ENCODE assay signal across 8 cellular contexts in genomic region chr11:8263769-8264410, GRCh38. TPM values are rescaled to one million over a fixed set of nuclear protein-coding genes. Genes with fewer than 3 reads are reported as not detected.
DNase-seq lines count a peak whose midpoint lies in the region; ATAC-seq lines count a peak whose summit lies in the region.

LMO1 (minus strand) TSS chr11:8263878; CDS start chr11:8263362, 516 bp downstream.

- H3K4me1 ChIP-seq in endocrine pancreas (ENCODE audit: control insufficient read depth, insufficient read depth, low read length) (no peaks in the 10 kb centered on the region), mesodermal cell (ENCODE audit: control insufficient read depth, insufficient read depth, low read length, poor library complexity, severe bottlenecking) (no peaks in the 10 kb centered on the region)

- ATAC-seq in GM18867 (IDR thresholded peaks at IDR 0.05; ENCODE audit: unreplicated experiment) (peak; percentile 65), HG03571 (IDR thresholded peaks at IDR 0.05; ENCODE audit: unreplicated experiment) (peak; percentile 76)

- in situ Hi-C loops in ACHN (cut with HindIII; ENCODE audit: low pct_ligation_motif_present, low pct_unique_long_range_greater_than_20kb, low sequenced_read_pairs) = no loop called here

- 7% methylated on average over 18 to 20 of the region's 22 CpGs for WGBS in mesodermal cell (ENCODE audit: insufficient coverage in 2 of 2), 2 experiments

- H3K36me3 ChIP-seq in endocrine pancreas (ENCODE audit: control insufficient read depth, insufficient read depth, low read length) = no peaks in the 10 kb centered on the region
- no peaks in the 10 kb centered on the region for H3K36me3 ChIP-seq in mesodermal cell (ENCODE audit: control insufficient read depth, insufficient read depth, low read length)

- H3K9me3 ChIP-seq in endocrine pancreas (ENCODE audit: control insufficient read depth, low read length) = no peaks in the 10 kb centered on the region
- no peaks in the 10 kb centered on the region for H3K9me3 ChIP-seq in mesodermal cell (ENCODE audit: control insufficient read depth, low read length)

- H3K4me3 ChIP-seq in endocrine pancreas (ENCODE audit: control insufficient read depth, insufficient read depth, low read length) (peak within 1 kb of the TSS; percentile 80), mesodermal cell (ENCODE audit: extremely low read depth, insufficient read depth, low read length, poor library complexity, severe bottlenecking) (peak within 1 kb of the TSS; percentile 37)

- DNase-seq in ACHN = peak; percentile 69
- peak; percentile 73 for DNase-seq in NCI-H774 (lab: John Stamatoyannopoulos, UW)
- peak; percentile 10 to 61 for DNase-seq in activated CD8-positive, alpha-beta memory T cell treated with anti-CD3 and anti-CD28 coated beads for 1 hour (ENCODE audit: extremely low read depth in 1 of 2, low read depth in 1 of 2)
- DNase-seq in stimulated activated CD8-positive, alpha-beta memory T cell treated with anti-CD3 and anti-CD28 coated beads, Interleukin-15, amount 100 ng/mL, for 1 hour (ENCODE audit: low read depth) = peak; percentile 57

- peak within 1 kb of the TSS; percentile 92 for H3K9ac ChIP-seq in endocrine pancreas (ENCODE audit: control insufficient read depth, insufficient read depth, low read length)

- H3K27ac ChIP-seq in mesodermal cell (ENCODE audit: low read depth, low read length, severe bottlenecking) = no peak within 1 kb of the TSS

- no peaks in the 10 kb centered on the region for H3K27me3 ChIP-seq in endocrine pancreas (ENCODE audit: control insufficient read depth, insufficient read depth, low read length)

RNA-seq across cellular contexts. Expression of gene LMO1, which starts in this region (rescaled TPM):
- polyA plus RNA-seq in mesodermal cell (2013, experiment 1 of 2) = 0.44 TPM
- 0.56 TPM for polyA plus RNA-seq in mesodermal cell (2013, experiment 2 of 2)
